In the genomic region with DNA sequence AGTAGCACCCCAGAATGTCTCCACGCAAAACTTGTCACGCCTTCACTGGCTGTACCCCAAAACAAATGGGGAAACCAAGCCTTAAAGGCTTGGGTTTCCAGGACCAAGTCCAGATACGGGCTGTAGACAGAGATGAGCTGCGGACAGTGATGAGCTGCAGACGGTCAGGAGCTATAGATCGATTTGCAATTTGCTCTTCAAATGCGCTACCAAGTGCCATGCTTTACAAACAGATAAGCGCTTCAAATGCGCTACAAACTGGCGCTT, we compare ENCODE assay signal across 8 cellular contexts. TPM values are rescaled to one million over a fixed set of nuclear protein-coding genes. Genes with fewer than 3 reads are reported as not detected.
A peak's percentile ranks its signal among the peaks of the same experiment; 100 is the strongest.
DNase-seq lines count a peak whose midpoint lies in the region; ATAC-seq, FAIRE-seq and TF ChIP-seq lines count a peak whose summit lies in the region.

No MANE protein-coding gene starts in this region.

- peak overlapping the region; percentile 58 for H3K4me3 ChIP-seq in CD8-positive, alpha-beta T cell (ENCODE audit: low read depth, low read length)
- H3K4me3 ChIP-seq in PC-9 (peak overlapping the region; percentile 94; the same call in 1 of the 2 replicates), epithelial cell of esophagus (ENCODE audit: low read length) (peak overlapping the region; percentile 71), pancreas (peak overlapping the region in 3 of 4 donors; percentile 29 to 52 (median 40))

- H3K9me2 ChIP-seq in PC-9 (ENCODE audit: insufficient read depth) = no peaks in the 10 kb centered on the region

- no peaks in the 10 kb centered on the region for H3K9me3 Mint-ChIP-seq in CD8-positive, alpha-beta T cell

- peaks cover 26% of the 10 kb centered on the region for H3K27me3 ChIP-seq in CD8-positive, alpha-beta T cell (ENCODE audit: insufficient read depth, low read length)
- H3K27me3 ChIP-seq in PC-9 (ENCODE audit: insufficient read depth, low read depth) (no peaks in the 10 kb centered on the region), pancreas (peaks cover 0 to 27% (median 5%) of the 10 kb centered on the region in 4 donors)

- DNase-seq in CD8-positive, alpha-beta T cell = no peak
- DNase-seq in PC-9 (no peak), epithelial cell of esophagus (ENCODE audit: low read depth) (no peak), pancreas (peak in 1 of 6 donors; percentile 15)

- H3K4me2 ChIP-seq in PC-9 = peak overlapping the region; percentile 51

- no peak for FAIRE-seq in pancreas (lab: Jason Lieb, UNC)

- intact Hi-C loops in CD8-positive, alpha-beta T cell (cut with DNase I, micrococcal nuclease) = loop anchor here (5.0 to 10.0 kb wide), 3 partner anchors 1422 to 1539 kb away; partner anchors contain the start of genes VPS50 (in 2 of the 2) and SAMD9 (in 1 of the 2)
- intact Hi-C loops in PC-9 (cut with micrococcal nuclease; ENCODE audit: unreplicated experiment) = loop anchor here (1.0 to 10.0 kb wide), 7 partner anchors 41 to 588 kb away; no protein-coding TSS in a partner anchor
- intact Hi-C loops in pancreas (cut with DNase I) = no loop called here

- CTCF ChIA-PET in CD8-positive, alpha-beta T cell (lab: Charles Lee) = interaction anchor here (0.9 kb wide), 1 partner anchor 207 kb away, joined by 4 read pairs; no protein-coding TSS in a partner anchor
- CTCF ChIA-PET in PC-9 (lab: Charles Lee) = interaction anchor here (0.6 to 1.3 kb wide), 4 partner anchors 77 to 543 kb away, joined by 3 to 4 read pairs (median 4); no protein-coding TSS in a partner anchor

- TSS peak; percentile 86 for BruUV-seq in PC-9 (replicated peaks; lab: Mats Ljungman, UMichigan)

- H3K9me3 ChIP-seq in CD8-positive, alpha-beta T cell (ENCODE audit: low read length) = no peaks in the 10 kb centered on the region
- H3K9me3 ChIP-seq in PC-9 (ENCODE audit: insufficient read depth, low read depth) (no peaks in the 10 kb centered on the region; the same call in 1 of the 2 replicates), pancreas (no peaks in the 10 kb centered on the region)

- H3K79me2 ChIP-seq in PC-9 (ENCODE audit: low read depth) = peaks cover 16% of the 10 kb centered on the region

- peak overlapping the region; percentile 89 for H3K4me3 Mint-ChIP-seq in CD8-positive, alpha-beta T cell

- H3F3A ChIP-seq in PC-9 (ENCODE audit: insufficient read depth, low read depth) = peaks cover 18% of the 10 kb centered on the region

- no peak for ATAC-seq in CD8-positive, alpha-beta T cell
- no peak for ATAC-seq in pancreas
- ATAC-seq in GM19035 (IDR thresholded peaks at IDR 0.05; ENCODE audit: unreplicated experiment) = no peak
- ATAC-seq in GM21447 (IDR thresholded peaks at IDR 0.05; ENCODE audit: unreplicated experiment) = no peak
- no peak for ATAC-seq in activated CD4-positive, CD25-positive, alpha-beta regulatory T cell treated with anti-CD3 and anti-CD28 coated beads, Interleukin-2, amount 50 U/mL, for 24 hours
- no peak for ATAC-seq in GM18519 (IDR thresholded peaks at IDR 0.05; ENCODE audit: low FRiP score, unreplicated experiment)

- peaks cover 28% of the 10 kb centered on the region for H3K4me1 Mint-ChIP-seq in CD8-positive, alpha-beta T cell (ENCODE audit: low read depth)

- POLR2A ChIA-PET in CD8-positive, alpha-beta T cell (lab: Charles Lee) = no interaction called here
- POLR2A ChIA-PET in PC-9 (lab: Charles Lee; ENCODE audit: unreplicated experiment) = no interaction called here

- H3K4me1 ChIP-seq in CD8-positive, alpha-beta T cell (ENCODE audit: insufficient read depth, low read length) = peaks cover 29% of the 10 kb centered on the region
- H3K4me1 ChIP-seq in PC-9 (replicated peaks; ENCODE audit: insufficient read depth) (peaks cover 19% of the 10 kb centered on the region), pancreas (peaks cover 0 to 7% (median 0%) of the 10 kb centered on the region in 3 donors)

- H2AFZ ChIP-seq in PC-9 = peak overlapping the region; percentile 64; the same call in 1 of the 2 replicates

- no peak overlapping the region for H3K27ac Mint-ChIP-seq in CD8-positive, alpha-beta T cell

- H4K20me1 ChIP-seq in PC-9 (ENCODE audit: insufficient read depth) = no peaks in the 10 kb centered on the region

- H3K27me3 Mint-ChIP-seq in CD8-positive, alpha-beta T cell (ENCODE audit: low read depth) = peaks cover 25% of the 10 kb centered on the region

- 51 to 55% methylated on average over 10 of the region's 10 CpGs for WGBS in pancreas, 2 donors

- H3K36me3 Mint-ChIP-seq in CD8-positive, alpha-beta T cell = no peaks in the 10 kb centered on the region

- H3K36me3 ChIP-seq in CD8-positive, alpha-beta T cell (ENCODE audit: insufficient read depth, low read length) = no peaks in the 10 kb centered on the region
- H3K36me3 ChIP-seq in PC-9 (ENCODE audit: low read depth) (no peaks in the 10 kb centered on the region), pancreas (no peaks in the 10 kb centered on the region)

- H3K27ac ChIP-seq in CD8-positive, alpha-beta T cell (ENCODE audit: low read depth, low read length) = no peak overlapping the region
- H3K27ac ChIP-seq in PC-9 = no peak overlapping the region
- no peak overlapping the region for H3K27ac ChIP-seq in pancreas

- no peak for TF ChIP-seq CTCF in CD8-positive, alpha-beta T cell (IDR thresholded peaks at IDR 0.05)
- TF ChIP-seq CTCF in PC-9 (conservative IDR thresholded peaks at IDR 0.05) (no peak), epithelial cell of esophagus (IDR thresholded peaks at IDR 0.05; ENCODE audit: insufficient read depth, low read depth, low read length, missing control alignments) (no peak), pancreas (IDR thresholded peaks at IDR 0.05) (no peak)

RNA-seq across cellular contexts. Expression of gene SGCE, which starts 0.7 kb away (rescaled TPM):
- total RNA-seq in CD8-positive, alpha-beta T cell = under 1 TPM in 1 of 2 experiments, not detected in 1; 0.50 TPM
- total RNA-seq in PC-9 (2021) = 23.1 and 37.7 TPM in 2 replicates
- 10 to 100 TPM; 13.0 to 24.6 (median 15.8) TPM for total RNA-seq in pancreas
- 10 to 100 TPM in 1 of 2 donors, 1 to 10 TPM in 1; 9.8 to 38.5 TPM for polyA plus RNA-seq in pancreas

Comparison
In these comparisons a context has a peak if more than half of its experiments do, and no peak if none do; other contexts are left out.
1. H3K4me3 ChIP-seq: peak in every context shown above with its lines; median percentile 94 in PC-9; 71 in epithelial cell of esophagus; 58 in CD8-positive, alpha-beta T cell; 40 in pancreas.
2. RNA of gene SGCE, which starts 0.7 kb away (total RNA-seq): 23.1 to 37.7 TPM in PC-9 and 13.0 to 24.6 TPM in pancreas; 0.50 TPM in CD8-positive, alpha-beta T cell; every median in the first group is over 4 times any median in the second.
3. intact Hi-C loops: an anchor here in CD8-positive, alpha-beta T cell (5.0 to 10.0 kb wide) and PC-9 (1.0 to 10.0 kb wide); none called in pancreas.